In the genomic region with DNA sequence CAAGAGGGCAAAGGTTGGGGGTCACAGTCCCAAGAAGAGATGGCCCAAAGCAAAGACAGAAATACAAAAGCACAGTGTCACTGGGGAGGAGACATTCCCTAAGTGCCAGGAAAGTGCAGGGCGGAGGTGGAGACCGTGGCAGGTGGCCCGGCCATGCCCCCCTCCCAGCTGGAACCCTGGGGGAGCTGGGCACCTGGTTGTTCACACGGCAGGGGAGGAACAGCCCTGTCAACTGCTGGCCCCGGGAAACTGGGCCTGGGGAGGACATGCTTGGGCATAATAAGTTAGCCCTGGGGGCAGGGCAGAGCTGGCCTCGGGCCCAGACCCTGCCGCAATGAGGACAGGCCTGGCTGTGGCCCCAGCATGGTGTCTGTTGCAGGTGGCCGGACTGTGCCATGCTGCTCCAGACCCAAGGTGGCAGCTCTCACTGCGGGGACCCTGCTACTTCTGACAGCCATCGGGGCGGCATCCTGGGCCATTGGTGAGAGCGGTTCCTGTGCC, we compare ENCODE assay signal across 15 cellular contexts. TPM values are rescaled to one million over a fixed set of nuclear protein-coding genes. Genes with fewer than 3 reads are reported as not detected.
DNase-seq lines count a peak whose midpoint lies in the region; ATAC-seq and TF ChIP-seq lines count a peak whose summit lies in the region.
"Had no signal": no experiment of that assay in that cellular context is flagged by ENCODE, and none has a peak within 500 bp of the region (broad histone marks: within the 10 kb centered on the region; RNA-seq: fewer than 3 reads in every experiment).

No MANE protein-coding gene starts in this region.

- H3K9me3 Mint-ChIP-seq in CD4-positive, alpha-beta T cell = no peaks in the 10 kb centered on the region
- H3K9me3 Mint-ChIP-seq: activated B cell treated with CpG ODN at 0.5 μM for 24 hours; activated T-cell treated with anti-CD3 and anti-CD28 coated beads, Interleukin-2, amount 50 U/mL, for 4 hours had no signal

- CTCF ChIA-PET in CD4-positive, alpha-beta T cell (lab: Charles Lee) = no interaction called here

- POLR2A ChIA-PET in CD4-positive, alpha-beta T cell (lab: Charles Lee) = no interaction called here

- ATAC-seq in left lobe of liver = peak; percentile 69
- ATAC-seq in CD4-positive, alpha-beta T cell (ENCODE audit: poor library complexity) = no peak
- ATAC-seq in HG02938 (IDR thresholded peaks at IDR 0.05; ENCODE audit: unreplicated experiment) = no peak
- ATAC-seq: activated T-cell treated with anti-CD3 and anti-CD28 coated beads, Interleukin-2, amount 50 U/mL, for 4 hours had no signal

- no peaks in the 10 kb centered on the region for H3K27me3 ChIP-seq in thyroid gland
- H3K27me3 ChIP-seq in CD4-positive, alpha-beta T cell (ENCODE audit: control insufficient read depth, insufficient read depth, low read length) = no peaks in the 10 kb centered on the region

- H3K4me1 ChIP-seq in thyroid gland = peaks cover 0 to 4% of the 10 kb centered on the region in 2 donors

- peaks cover 21% of the 10 kb centered on the region for H3K4me1 Mint-ChIP-seq in CD4-positive, alpha-beta T cell (ENCODE audit: low read depth)

- H3K4me3 Mint-ChIP-seq in CD4-positive, alpha-beta T cell = no peak overlapping the region
- H3K4me3 Mint-ChIP-seq: activated B cell treated with CpG ODN at 0.5 μM for 24 hours; activated T-cell treated with anti-CD3 and anti-CD28 coated beads, Interleukin-2, amount 50 U/mL, for 4 hours had no signal

- 37 to 42% methylated on average over 3 to 5 of the region's 12 CpGs for WGBS in thyroid gland, 2 donors

- no peak overlapping the region for H3K4me3 ChIP-seq in thyroid gland (replicated peaks in 1 of 3)

- no peak for TF ChIP-seq POLR2A in thyroid gland (IDR thresholded peaks at IDR 0.05)

- peaks cover 12% of the 10 kb centered on the region for H3K27me3 Mint-ChIP-seq in CD4-positive, alpha-beta T cell

- TF ChIP-seq CTCF in thyroid gland (IDR thresholded peaks at IDR 0.05) = no peak
- TF ChIP-seq CTCF in CD4-positive, alpha-beta T cell (IDR thresholded peaks at IDR 0.05) = no peak

- no peaks in the 10 kb centered on the region for H3K36me3 ChIP-seq in thyroid gland

- H3K27ac ChIP-seq in thyroid gland = no peak overlapping the region
- no peak overlapping the region for H3K27ac ChIP-seq in CD4-positive, alpha-beta T cell (ENCODE audit: low read depth, low read length)
- H3K27ac ChIP-seq: 22Rv1 had no signal

- H3K9me3 ChIP-seq in thyroid gland = no peaks in the 10 kb centered on the region
- H3K9me3 ChIP-seq in CD4-positive, alpha-beta T cell (ENCODE audit: control insufficient read depth, low read length) = no peaks in the 10 kb centered on the region

- no peaks in the 10 kb centered on the region for H3K36me3 Mint-ChIP-seq in CD4-positive, alpha-beta T cell (ENCODE audit: low read depth)

- intact Hi-C loops in thyroid gland (cut with DNase I) = no loop called here
- intact Hi-C loops in CD4-positive, alpha-beta T cell (cut with DNase I, micrococcal nuclease) = no loop called here

- DNase-seq in DMS153 (lab: John Stamatoyannopoulos, UW) = peak; percentile 24
- DNase-seq in DMS153 treated with DMSO at 0.1 percent for 48 hours (lab: John Stamatoyannopoulos, UW; ENCODE audit: unreplicated experiment) = no peak
- DNase-seq in anterior cingulate cortex (lab: John Stamatoyannopoulos, UW) = peak in 53 of 58 donors; percentile 25 to 89 (median 70)
- peak; percentile 94 for DNase-seq in left lobe of liver (ENCODE audit: low spot score)
- DNase-seq in thyroid gland = peak; percentile 38 to 58
- DNase-seq in CD4-positive, alpha-beta T cell = no peak
- DNase-seq in activated CD4-positive, alpha-beta T cell treated with anti-CD3 and anti-CD28 coated beads, Interleukin-2, amount 50 U/mL, for 1 hour = no peak
- DNase-seq: activated B cell treated with CpG ODN at 0.5 μM for 24 hours; activated T-cell treated with anti-CD3 and anti-CD28 coated beads, Interleukin-2, amount 50 U/mL, for 4 hours; glutamatergic neuron; NCI-H526; stimulated activated CD4-positive, alpha-beta T cell treated with anti-CD3 and anti-CD28 coated beads, Interleukin-4, amount 100 ng/mL, for 4 hours had no signal

- no peak overlapping the region for H3K27ac Mint-ChIP-seq in CD4-positive, alpha-beta T cell
- H3K27ac Mint-ChIP-seq: activated B cell treated with CpG ODN at 0.5 μM for 24 hours had no signal

RNA-seq across cellular contexts. Expression of a gene that starts 7.4 kb away (rescaled TPM):
- 564 TPM for total RNA-seq in left lobe of liver
- 10 to 100 TPM; 16.3 to 19.3 (median 17.9) TPM for total RNA-seq in thyroid gland
- not detected for total RNA-seq in CD4-positive, alpha-beta T cell
- total RNA-seq: activated B cell treated with CpG ODN at 0.5 μM for 24 hours, SK-MEL-5 had no signal

RNA-seq across cellular contexts. Expression of a gene that starts 18.7 kb away (rescaled TPM):
- 4.5 TPM for total RNA-seq in left lobe of liver
- total RNA-seq in thyroid gland = 10 to 100 TPM in 2 of 4 donors, 1 to 10 TPM in 2; 5.7 to 19.6 (median 10.1) TPM
- total RNA-seq in CD4-positive, alpha-beta T cell = 1 to 10 TPM; 1.4 to 2.3 TPM

RNA-seq across cellular contexts. Expression of a gene that starts 48.8 kb away (rescaled TPM):
- total RNA-seq in left lobe of liver (17.8 TPM), thyroid gland (10 to 100 TPM; 33.4 to 57.5 (median 47.0) TPM)
- 100 to 1,000 TPM; 221 to 229 TPM for total RNA-seq in CD4-positive, alpha-beta T cell

Comparison
In these comparisons a context has a peak if more than half of its experiments do, and no peak if none do; other contexts are left out.
1. DNase-seq: peak in DMS153 (single experiment), anterior cingulate cortex (53 of 58), left lobe of liver (single experiment) and thyroid gland (2 of 2); none in DMS153 treated with DMSO at 0.1 percent for 48 hours (single experiment), CD4-positive, alpha-beta T cell (0 of 10) and activated CD4-positive, alpha-beta T cell treated with anti-CD3 and anti-CD28 coated beads, Interleukin-2, amount 50 U/mL, for 1 hour (single experiment).
2. RNA of a gene that starts 7.4 kb away (total RNA-seq): 564 TPM in left lobe of liver (single experiment); 16.3 to 19.3 TPM in thyroid gland and not detected in CD4-positive, alpha-beta T cell; every median in the first group is over 10 times any median in the second.